9 cellular contexts compared by ENCODE assay signal in genomic region chr7:157474685-157475084, GRCh38.
DNase-seq lines count a peak whose midpoint lies in the region; ATAC-seq and TF ChIP-seq lines count a peak whose summit lies in the region.
"Had no signal": no experiment of that assay in that cellular context is flagged by ENCODE, and none has a peak within 500 bp of the region (broad histone marks: within the 10 kb centered on the region; RNA-seq: fewer than 3 reads in every experiment).

No MANE protein-coding gene starts in this region.

- DNase-seq in AML-193 (lab: John Stamatoyannopoulos, UW) = peak; percentile 2 to 14
- DNase-seq in GM13976 (ENCODE audit: low spot score) = no peak
- no peak for DNase-seq in Panc1 (ENCODE audit: low read depth, low spot score)
- DNase-seq in iPS-NIHi7 (ENCODE audit: extremely low spot score) = peak; percentile 34
- no peak for DNase-seq in SHP77 (lab: John Stamatoyannopoulos, UW)
- DNase-seq in inferior parietal cortex (ENCODE audit: extremely low spot score) = no peak
- no peak for DNase-seq in NCI-H2107 (lab: John Stamatoyannopoulos, UW)

- in situ Hi-C loops in GM13976 (cut with MboI; ENCODE audit: low sequenced_read_pairs, unreplicated experiment) = no loop called here
- in situ Hi-C loops in Panc1 (cut with HindIII; ENCODE audit: low pct_unique_long_range_greater_than_20kb, low sequenced_read_pairs) = no loop called here

- H3K27me3 ChIP-seq in Panc1 (ENCODE audit: control insufficient read depth, insufficient read depth, low read length) = no peaks in the 10 kb centered on the region

- peaks cover 14% of the 10 kb centered on the region for H3K9me3 ChIP-seq in Panc1 (ENCODE audit: control insufficient read depth, insufficient read depth, low read depth, low read length)

- peak; percentile 9 for TF ChIP-seq CTCF in GM13976 (IDR thresholded peaks at IDR 0.05; ENCODE audit: borderline replicate concordance, control extremely low read depth, extremely low read depth, insufficient read depth, missing control alignments)
- peak; percentile 71 for TF ChIP-seq CTCF in Panc1 (IDR thresholded peaks at IDR 0.05)

- H3K36me3 ChIP-seq in Panc1 (ENCODE audit: control insufficient read depth, insufficient read depth, low read length) = no peaks in the 10 kb centered on the region

- ATAC-seq in Panc1 (peak; percentile 46), esophagus mucosa (no peak)

- no peak overlapping the region for H3K27ac ChIP-seq in Panc1 (ENCODE audit: low read length)
- H3K27ac ChIP-seq: skin epidermis had no signal

- intact Hi-C loops in Panc1 (cut with micrococcal nuclease; ENCODE audit: unreplicated experiment) = no loop called here

- H3K4me3 ChIP-seq in Panc1 (ENCODE audit: low read depth in 2 of 2, low read length in 2 of 2) = no peak overlapping the region
- H3K4me3 ChIP-seq: skin epidermis had no signal

- POLR2A ChIA-PET in Panc1 (lab: Charles Lee) = no interaction called here

- H3K4me1 ChIP-seq in Panc1 (ENCODE audit: control insufficient read depth, insufficient read depth, low read length) = no peaks in the 10 kb centered on the region

- CTCF ChIA-PET in Panc1 (lab: Charles Lee) = interaction anchor here (0.5 to 0.7 kb wide), 3 partner anchors 314 to 878 kb away, joined by 3 to 4 read pairs (median 4); no protein-coding TSS in a partner anchor

- no TSS peak for BruUV-seq in Panc1 (replicated peaks; lab: Mats Ljungman, UMichigan)

Comparison
In these comparisons a context has a peak if more than half of its experiments do, and no peak if none do; other contexts are left out.
1. DNase-seq: peak in AML-193 (2 of 2) and iPS-NIHi7 (single experiment); none in GM13976 (single experiment), Panc1 (single experiment), SHP77 (0 of 2), inferior parietal cortex (single experiment) and NCI-H2107 (single experiment).